In genomic region chr6:28898710-28898965, GRCh38 we compare ENCODE assay signal across 10 cellular contexts. TPM values are rescaled to one million over a fixed set of nuclear protein-coding genes. Genes with fewer than 3 reads are reported as not detected.
DNase-seq lines count a peak whose midpoint lies in the region; ATAC-seq, FAIRE-seq and TF ChIP-seq lines count a peak whose summit lies in the region.
"Had no signal": no experiment of that assay in that cellular context is flagged by ENCODE, and none has a peak within 500 bp of the region (broad histone marks: within the 10 kb centered on the region; RNA-seq: fewer than 3 reads in every experiment).

No MANE protein-coding gene starts in this region.

- TF ChIP-seq CTCF in OCI-LY7 (conservative IDR thresholded peaks at IDR 0.05; ENCODE audit: low read length), result peak; percentile 55
- TF ChIP-seq CTCF in brain (conservative IDR thresholded peaks at IDR 0.05), result no peak
- TF ChIP-seq CTCF in psoas muscle (IDR thresholded peaks at IDR 0.05), result no peak

- peak overlapping the region; percentile 92 for H3K27ac ChIP-seq in OCI-LY7 (ENCODE audit: low read depth, low read length, poor library complexity, severe bottlenecking)
- no peak overlapping the region for H3K27ac ChIP-seq in psoas muscle

- H3K27me3 Mint-ChIP-seq in activated naive CD4-positive, alpha-beta T cell treated with anti-CD3 and anti-CD28 coated beads, Interleukin-2, amount 10 ng/mL, durations not matched to agents 7 days and 5 days, result peaks cover 6% of the 10 kb centered on the region
- H3K27me3 Mint-ChIP-seq in brain, result peaks cover 11% of the 10 kb centered on the region

- peaks cover 32% of the 10 kb centered on the region for H3K36me3 Mint-ChIP-seq in activated naive CD4-positive, alpha-beta T cell treated with anti-CD3 and anti-CD28 coated beads, Interleukin-2, amount 10 ng/mL, durations not matched to agents 7 days and 5 days
- peaks cover 17% of the 10 kb centered on the region for H3K36me3 Mint-ChIP-seq in brain

- ATAC-seq in psoas muscle, result no peak

- H3K9me2 ChIP-seq in OCI-LY7 (ENCODE audit: insufficient read depth, low read length), result no peaks in the 10 kb centered on the region

- no peak for FAIRE-seq in GM12891 (lab: Jason Lieb, UNC)
- FAIRE-seq: bronchial epithelial cell had no signal

- H2AFZ ChIP-seq in OCI-LY7 (ENCODE audit: low read length), result no peak overlapping the region

- peak overlapping the region; percentile 65 for H3K4me3 Mint-ChIP-seq in activated naive CD4-positive, alpha-beta T cell treated with anti-CD3 and anti-CD28 coated beads, Interleukin-2, amount 10 ng/mL, durations not matched to agents 7 days and 5 days
- peak overlapping the region in 4 of 5 experiments; percentile 54 to 99 (median 90) for H3K4me3 Mint-ChIP-seq in brain

- intact Hi-C loops in OCI-LY7 (cut with micrococcal nuclease; ENCODE audit: unreplicated experiment) (no loop called here), psoas muscle (cut with DNase I) (no loop called here)

- CTCF ChIA-PET in activated naive CD4-positive, alpha-beta T cell treated with anti-CD3 and anti-CD28 coated beads, Interleukin-2, amount 10 ng/mL, durations not matched to agents 7 days and 5 days (lab: Charles Lee), result interaction anchor here (1.3 kb wide), 1 partner anchor 38 kb away, joined by 3 read pairs; no protein-coding TSS in a partner anchor
- CTCF ChIA-PET in OCI-LY7 (lab: Charles Lee; ENCODE audit: unreplicated experiment), result no interaction called here

- H3K27ac Mint-ChIP-seq in activated naive CD4-positive, alpha-beta T cell treated with anti-CD3 and anti-CD28 coated beads, Interleukin-2, amount 10 ng/mL, durations not matched to agents 7 days and 5 days, result peak overlapping the region; percentile 100
- H3K27ac Mint-ChIP-seq in brain, result peak overlapping the region in 2 of 5 experiments; percentile 68 to 69

- H3K4me2 ChIP-seq in OCI-LY7 (ENCODE audit: low read length), result 0 out of 2 replicates have a peak overlapping the region, but pooled peaks have one; percentile 97

- no TSS peak for BruUV-seq in OCI-LY7 (replicated peaks; lab: Mats Ljungman, UMichigan)

- H3K9me3 ChIP-seq in OCI-LY7 (ENCODE audit: low read length) (no peaks in the 10 kb centered on the region), psoas muscle (no peaks in the 10 kb centered on the region)
- H3K9me3 ChIP-seq: prostate gland had no signal

- no peaks in the 10 kb centered on the region for H3K27me3 ChIP-seq in psoas muscle (ENCODE audit: insufficient read depth in 3 of 3, low read length in 2 of 3)

- H3K4me1 Mint-ChIP-seq in activated naive CD4-positive, alpha-beta T cell treated with anti-CD3 and anti-CD28 coated beads, Interleukin-2, amount 10 ng/mL, durations not matched to agents 7 days and 5 days, result peaks cover 25% of the 10 kb centered on the region
- H3K4me1 Mint-ChIP-seq in brain, result peaks cover 23% of the 10 kb centered on the region

- no peaks in the 10 kb centered on the region for H3K9me3 Mint-ChIP-seq in activated naive CD4-positive, alpha-beta T cell treated with anti-CD3 and anti-CD28 coated beads, Interleukin-2, amount 10 ng/mL, durations not matched to agents 7 days and 5 days
- peaks cover 0 to 8% (median 0%) of the 10 kb centered on the region in 5 experiments for H3K9me3 Mint-ChIP-seq in brain

- WGBS in psoas muscle, 3 donors, result 71 to 79% (median 74%) methylated on average over 2 of the region's 2 CpGs

- H3K79me2 ChIP-seq in OCI-LY7 (ENCODE audit: insufficient read depth, low read depth, low read length), result no peaks in the 10 kb centered on the region

- no peak for TF ChIP-seq POLR2A in GM12891 (IDR thresholded peaks at IDR 0.05; ENCODE audit: low read depth, low read length)

- no peak overlapping the region for H3K4me3 ChIP-seq in OCI-LY7 (ENCODE audit: low read depth, low read length, poor library complexity, severe bottlenecking)
- H3K4me3 ChIP-seq in psoas muscle, result peak overlapping the region; percentile 73
- H3K4me3 ChIP-seq: prostate gland had no signal

- DNase-seq in activated naive CD4-positive, alpha-beta T cell treated with anti-CD3 and anti-CD28 coated beads, Interleukin-2, amount 10 ng/mL, durations not matched to agents 7 days and 5 days, result no peak
- DNase-seq in activated naive CD4-positive, alpha-beta T cell treated with Interleukin-2 at 50 U/mL for 16 hours, result no peak
- no peak for DNase-seq in OCI-LY7 (ENCODE audit: low spot score)
- DNase-seq in psoas muscle, result no peak
- DNase-seq in germinal center (ENCODE audit: low spot score), result no peak
- no peak for DNase-seq in inferior parietal cortex (ENCODE audit: extremely low spot score)
- DNase-seq in GM12891 (ENCODE audit: insufficient read length, low spot score), result no peak

- H3K4me1 ChIP-seq in OCI-LY7 (ENCODE audit: insufficient read depth, low read length, poor library complexity, severe bottlenecking) (peaks cover 35% of the 10 kb centered on the region), psoas muscle (peaks cover 6% of the 10 kb centered on the region)
- H3K4me1 ChIP-seq: prostate gland had no signal

- H3K36me3 ChIP-seq in OCI-LY7 (ENCODE audit: insufficient read depth, low read length) (peaks cover 49% of the 10 kb centered on the region), psoas muscle (ENCODE audit: insufficient read depth in 1 of 2, low read depth in 1 of 2) (peaks cover 15 to 40% of the 10 kb centered on the region in 2 donors)

- POLR2A ChIA-PET in OCI-LY7 (lab: Charles Lee), result interaction anchor here (1.0 to 1.7 kb wide), 3 partner anchors 11 to 24 kb away, joined by 3 to 7 read pairs (median 3); partner anchors contain the start of gene TRIM27

- no peaks in the 10 kb centered on the region for H4K20me1 ChIP-seq in OCI-LY7 (ENCODE audit: insufficient read depth, low read length)

TF ChIP-seq in GM12891, 5 proteins besides CTCF, POLR2A, EP300 and RAD21:
- TF ChIP-seq TAF1 (IDR thresholded peaks at IDR 0.05; ENCODE audit: low read depth, low read length) (no peak), POU2F2 (IDR thresholded peaks at IDR 0.05; ENCODE audit: low read depth, low read length) (no peak), POLR2AphosphoS5 (IDR thresholded peaks at IDR 0.05; ENCODE audit: low read depth, low read length) (no peak), SPI1 (IDR thresholded peaks at IDR 0.05; ENCODE audit: low read depth, low read length) (no peak), PAX5 (IDR thresholded peaks at IDR 0.05; ENCODE audit: insufficient read depth, low read length, severe bottlenecking) (no peak)

RNA-seq across cellular contexts. Expression of gene TRIM27, which starts 25.1 kb away (rescaled TPM):
- total RNA-seq in OCI-LY7 (2014; rRNA removed; shearing (Covaris generic)), result 126 and 130 TPM in 2 replicates
- total RNA-seq in OCI-LY7 (2022), result 112 and 116 TPM in 2 replicates
- polyA plus RNA-seq in brain (ENCODE audit: insufficient read depth, low read depth, low replicate concordance), result 54.7 TPM
- total RNA-seq in psoas muscle, result 10 to 100 TPM; 15.0 to 26.0 (median 23.6) TPM
- 10 to 100 TPM; 15.5 to 42.8 (median 39.5) TPM for polyA plus RNA-seq in psoas muscle
- polyA plus RNA-seq in GM12891 (2012; ENCODE audit: low read depth, missing spikeins), result 25.6 TPM

Comparison
In these comparisons a context has a peak if more than half of its experiments do, and no peak if none do; other contexts are left out.
1. RNA of gene TRIM27, which starts 25.1 kb away (total RNA-seq): 112 to 130 TPM in OCI-LY7; 15.0 to 26.0 TPM in psoas muscle; every median in the first group is over 4 times any median in the second.